ENCODE assay signal across 14 cellular contexts in genomic region chr12:52019123-52019770, GRCh38. TPM values are rescaled to one million over a fixed set of nuclear protein-coding genes. Genes with fewer than 3 reads are reported as not detected.
A peak's percentile ranks its signal among the peaks of the same experiment; 100 is the strongest.
DNase-seq lines count a peak whose midpoint lies in the region; ATAC-seq lines count a peak whose summit lies in the region.
"Had no signal": no experiment of that assay in that cellular context is flagged by ENCODE, and none has a peak within 500 bp of the region (broad histone marks: within the 10 kb centered on the region; RNA-seq: fewer than 3 reads in every experiment).

No MANE protein-coding gene starts in this region.

- no peak overlapping the region for H3K4me3 ChIP-seq in CD8-positive, alpha-beta memory T cell (ENCODE audit: low read length)
- H3K4me3 ChIP-seq: Peyer's patch, smooth muscle cell had no signal

- no peaks in the 10 kb centered on the region for H3K36me3 ChIP-seq in CD8-positive, alpha-beta memory T cell (ENCODE audit: insufficient read depth, low read length)

- ATAC-seq in stimulated activated memory B cell treated with anti-CD40 and anti-IgM and Interleukin-4, amounts not matched to agents 10 μg/mL and 1 μg/mL and 100 μg/mL, for 72 hours, result no peak
- ATAC-seq: activated naive CD4-positive, alpha-beta T cell treated with anti-CD3 and anti-CD28 coated beads, Interleukin-2, amount 50 U/mL, for 72 hours had no signal

- H3K4me1 Mint-ChIP-seq in stimulated activated memory B cell treated with anti-CD40 and anti-IgM and Interleukin-4, amounts not matched to agents 10 μg/mL and 1 μg/mL and 100 μg/mL, for 72 hours, result peaks cover 45% of the 10 kb centered on the region
- peaks cover 14 to 27% (median 21%) of the 10 kb centered on the region in 3 donors for H3K4me1 Mint-ChIP-seq in CD8-positive, alpha-beta memory T cell

- peak overlapping the region; percentile 51 for H3K27ac Mint-ChIP-seq in stimulated activated memory B cell treated with anti-CD40 and anti-IgM and Interleukin-4, amounts not matched to agents 10 μg/mL and 1 μg/mL and 100 μg/mL, for 72 hours
- H3K27ac Mint-ChIP-seq in CD8-positive, alpha-beta memory T cell, result no peak overlapping the region

- H3K9me3 Mint-ChIP-seq in stimulated activated memory B cell treated with anti-CD40 and anti-IgM and Interleukin-4, amounts not matched to agents 10 μg/mL and 1 μg/mL and 100 μg/mL, for 72 hours, result no peaks in the 10 kb centered on the region
- no peaks in the 10 kb centered on the region for H3K9me3 Mint-ChIP-seq in CD8-positive, alpha-beta memory T cell
- H3K9me3 Mint-ChIP-seq: activated naive CD4-positive, alpha-beta T cell treated with anti-CD3 and anti-CD28 coated beads, Interleukin-2, amount 50 U/mL, for 72 hours had no signal

- H3K27ac ChIP-seq in CD8-positive, alpha-beta memory T cell (ENCODE audit: low read depth, low read length), result no peak overlapping the region
- H3K27ac ChIP-seq: HL-60, Peyer's patch had no signal

- CTCF ChIA-PET in CD8-positive, alpha-beta memory T cell (lab: Charles Lee), result interaction anchor here (0.8 to 17.0 kb wide), 6 partner anchors 9 to 851 kb away, joined by 3 to 580 read pairs (median 108); partner anchors contain the start of genes ATG101, SMIM41 and TAMALIN

- DNase-seq in NCI-H2081 (lab: John Stamatoyannopoulos, UW) (peak; percentile 70 to 90), NCI-H2081 treated with DMSO at 0.1 percent for 48 hours (lab: John Stamatoyannopoulos, UW) (no peak), NCI-H345 (lab: John Stamatoyannopoulos, UW) (peak; percentile 68), head of caudate nucleus (peak in 40 of 42 donors; percentile 48 to 93 (median 76)), NCI-H2196 (lab: John Stamatoyannopoulos, UW; ENCODE audit: unreplicated experiment) (no peak), A172 (ENCODE audit: low spot score) (no peak)
- no peak for DNase-seq in CD8-positive, alpha-beta memory T cell
- DNase-seq: GF-D8, midbrain had no signal

- no peak overlapping the region for H3K4me3 Mint-ChIP-seq in stimulated activated memory B cell treated with anti-CD40 and anti-IgM and Interleukin-4, amounts not matched to agents 10 μg/mL and 1 μg/mL and 100 μg/mL, for 72 hours
- no peak overlapping the region for H3K4me3 Mint-ChIP-seq in CD8-positive, alpha-beta memory T cell

- POLR2A ChIA-PET in CD8-positive, alpha-beta memory T cell (lab: Charles Lee), result no interaction called here

- H3K9me3 ChIP-seq in CD8-positive, alpha-beta memory T cell (ENCODE audit: low read length), result no peaks in the 10 kb centered on the region
- H3K9me3 ChIP-seq: Peyer's patch had no signal

- H3K27me3 ChIP-seq in CD8-positive, alpha-beta memory T cell (ENCODE audit: insufficient read depth, low read length, poor library complexity, severe bottlenecking), result no peaks in the 10 kb centered on the region
- H3K27me3 ChIP-seq: Peyer's patch had no signal

- H3K27me3 Mint-ChIP-seq in stimulated activated memory B cell treated with anti-CD40 and anti-IgM and Interleukin-4, amounts not matched to agents 10 μg/mL and 1 μg/mL and 100 μg/mL, for 72 hours, result no peaks in the 10 kb centered on the region
- H3K27me3 Mint-ChIP-seq in CD8-positive, alpha-beta memory T cell, result no peaks in the 10 kb centered on the region

- H3K36me3 Mint-ChIP-seq in stimulated activated memory B cell treated with anti-CD40 and anti-IgM and Interleukin-4, amounts not matched to agents 10 μg/mL and 1 μg/mL and 100 μg/mL, for 72 hours, result peaks cover 5% of the 10 kb centered on the region
- H3K36me3 Mint-ChIP-seq in CD8-positive, alpha-beta memory T cell, result peaks cover 0 to 3% (median 0%) of the 10 kb centered on the region in 3 donors
- H3K36me3 Mint-ChIP-seq: activated naive CD4-positive, alpha-beta T cell treated with anti-CD3 and anti-CD28 coated beads, Interleukin-2, amount 50 U/mL, for 72 hours had no signal

- peaks cover 14% of the 10 kb centered on the region for H3K4me1 ChIP-seq in CD8-positive, alpha-beta memory T cell (ENCODE audit: insufficient read depth, low read length)

- intact Hi-C loops in head of caudate nucleus (cut with DNase I), result no loop called here

RNA-seq across cellular contexts. Expression of gene TAMALIN, which starts 12.5 kb away (rescaled TPM):
- 1 to 10 TPM; 7.3 to 8.4 TPM for total RNA-seq in CD8-positive, alpha-beta memory T cell
- 1.4 TPM for polyA plus RNA-seq in CD8-positive, alpha-beta memory T cell
- 2.3 and 3.3 TPM in 2 replicates for total RNA-seq in A172 (2014; rRNA removed; shearing (Covaris generic))

RNA-seq across cellular contexts. Expression of gene NR4A1, which starts 32.0 kb away (rescaled TPM):
- 10 to 100 TPM; 20.4 to 23.4 TPM for total RNA-seq in CD8-positive, alpha-beta memory T cell
- 0.84 TPM for polyA plus RNA-seq in CD8-positive, alpha-beta memory T cell
- 1.5 and 3.3 TPM in 2 replicates for total RNA-seq in A172 (2014; rRNA removed; shearing (Covaris generic))

RNA-seq across cellular contexts. Expression of gene ATG101, which starts 50.5 kb away (rescaled TPM):
- total RNA-seq in CD8-positive, alpha-beta memory T cell, result 10 to 100 TPM; 49.7 to 56.2 TPM
- polyA plus RNA-seq in CD8-positive, alpha-beta memory T cell, result 25.5 TPM
- 70.3 and 74.7 TPM in 2 replicates for total RNA-seq in A172 (2014; rRNA removed; shearing (Covaris generic))

Comparison
In these comparisons a context has a peak if more than half of its experiments do, and no peak if none do; other contexts are left out.
1. DNase-seq: peak in NCI-H2081 (2 of 2), NCI-H345 (single experiment) and head of caudate nucleus (40 of 42); none in NCI-H2081 treated with DMSO at 0.1 percent for 48 hours (single experiment), NCI-H2196 (single experiment), CD8-positive, alpha-beta memory T cell (0 of 5) and A172 (single experiment).